In genomic region chr19:46528601-46529447, GRCh38 we compare ENCODE assay signal across 18 cellular contexts. TPM values are rescaled to one million over a fixed set of nuclear protein-coding genes. Genes with fewer than 3 reads are reported as not detected.
DNase-seq lines count a peak whose midpoint lies in the region; ATAC-seq, FAIRE-seq and TF ChIP-seq lines count a peak whose summit lies in the region.
"Had no signal": no experiment of that assay in that cellular context is flagged by ENCODE, and none has a peak within 500 bp of the region (broad histone marks: within the 10 kb centered on the region; RNA-seq: fewer than 3 reads in every experiment).

No MANE protein-coding gene starts in this region.

- H4K91ac ChIP-seq in IMR-90 (ENCODE audit: insufficient read depth, low read depth, low read length) (no peak overlapping the region), H1 (replicated peaks; ENCODE audit: insufficient read length, low read length) (no peak overlapping the region)

- no peak overlapping the region for H3K4me3 Mint-ChIP-seq in activated CD4-positive, alpha-beta T cell treated with anti-CD3 and anti-CD28 coated beads, Interleukin-2, amount 10 ng/mL, durations not matched to agents 7 days and 5 days
- H3K4me3 Mint-ChIP-seq: endodermal cell had no signal

- H3K9ac ChIP-seq in IMR-90 (ENCODE audit: low read depth, low read length), result no peak overlapping the region
- H3K9ac ChIP-seq in H1 (replicated peaks in 1 of 4; ENCODE audit: extremely low read depth in 1 of 4, low read depth in 3 of 4, low read length in 3 of 4), result no peak overlapping the region
- no peak overlapping the region for H3K9ac ChIP-seq in skeletal muscle satellite cell (ENCODE audit: low read depth, low read length)

- H2BK12ac ChIP-seq in H1 (ENCODE audit: low read depth, low read length), result peak overlapping the region; percentile 50; the same call in 1 of the 2 replicates

- no peak overlapping the region for H2BK5ac ChIP-seq in IMR-90 (ENCODE audit: low read depth, low read length, poor library complexity, severe bottlenecking)
- peak overlapping the region; percentile 77; the same call in 1 of the 2 replicates for H2BK5ac ChIP-seq in H1 (ENCODE audit: low read depth, low read length)

- POLR2A ChIA-PET in activated CD4-positive, alpha-beta T cell treated with anti-CD3 and anti-CD28 coated beads, Interleukin-2, amount 10 ng/mL, durations not matched to agents 7 days and 5 days (lab: Charles Lee), result no interaction called here
- POLR2A ChIA-PET in IMR-90 (lab: Charles Lee; ENCODE audit: unreplicated experiment) (no interaction called here), H1 (lab: Charles Lee; ENCODE audit: partially characterized antibody) (interaction anchor here (2.0 to 3.0 kb wide), 2 partner anchors 10 to 133 kb away, joined by 5 to 11 read pairs; no protein-coding TSS in a partner anchor)

- TF ChIP-seq EP300 in H1 (IDR thresholded peaks at IDR 0.05; ENCODE audit: borderline replicate concordance in 1 of 2, low read depth in 2 of 2, low read length in 2 of 2), result no peak

- H3K9me3 ChIP-seq in IMR-90 (ENCODE audit: control insufficient read depth, insufficient read depth, low read length), result peaks cover 2% of the 10 kb centered on the region; the same call in 1 of the 2 replicates
- no peaks in the 10 kb centered on the region for H3K9me3 ChIP-seq in H1 (ENCODE audit: insufficient read depth in 2 of 2, low read depth in 1 of 2, low read length in 1 of 2)
- H3K9me3 ChIP-seq in skeletal muscle satellite cell (replicated peaks; ENCODE audit: low read length), result no peaks in the 10 kb centered on the region
- H3K9me3 ChIP-seq in gastrocnemius medialis, result no peaks in the 10 kb centered on the region
- H3K9me3 ChIP-seq: ascending aorta, BE2C, mucosa of descending colon, neutrophil had no signal

- no peak overlapping the region for H3K4ac ChIP-seq in IMR-90 (ENCODE audit: low read depth, low read length)
- H3K4ac ChIP-seq in H1 (replicated peaks; ENCODE audit: insufficient read length, low read depth, low read length), result no peak overlapping the region

- H3K23ac ChIP-seq in IMR-90 (ENCODE audit: low read depth, low read length), result no peak overlapping the region
- H3K23ac ChIP-seq in H1 (ENCODE audit: insufficient read length), result no peak overlapping the region

- BruUV-seq in IMR-90 (replicated peaks; lab: Mats Ljungman, UMichigan), result no TSS peak

- H3K36me3 Mint-ChIP-seq in activated CD4-positive, alpha-beta T cell treated with anti-CD3 and anti-CD28 coated beads, Interleukin-2, amount 10 ng/mL, durations not matched to agents 7 days and 5 days (ENCODE audit: low read depth), result peaks cover 25% of the 10 kb centered on the region

- dilution Hi-C loops in IMR-90 (cut with HindIII; ENCODE audit: low sequenced_read_pairs, unreplicated experiment), result no loop called here

- H2BK120ac ChIP-seq in IMR-90 (ENCODE audit: low read depth, low read length), result no peak overlapping the region
- no peak overlapping the region for H2BK120ac ChIP-seq in H1 (replicated peaks; ENCODE audit: low read depth, low read length)

- no peak overlapping the region for H3K14ac ChIP-seq in IMR-90 (replicated peaks; ENCODE audit: low read depth, low read length)
- no peak overlapping the region for H3K14ac ChIP-seq in H1 (ENCODE audit: insufficient read length)

- 0 out of 2 replicates have a peak, but pooled peaks have one; percentile 6 for ATAC-seq in IMR-90 (ENCODE audit: low read depth)
- ATAC-seq in gastrocnemius medialis, result no peak

- H3K4me3 ChIP-seq in IMR-90 (ENCODE audit: insufficient read depth, low read depth, low read length), result no peak overlapping the region
- peak overlapping the region in 1 of 4 experiments; percentile 40; a peak in 2 of 8 replicates for H3K4me3 ChIP-seq in H1 (ENCODE audit: extremely low read depth in 1 of 4, insufficient read depth in 2 of 4, low read depth in 3 of 4, low read length in 4 of 4)
- no peak overlapping the region for H3K4me3 ChIP-seq in skeletal muscle satellite cell (ENCODE audit: low read length)
- no peak overlapping the region for H3K4me3 ChIP-seq in gastrocnemius medialis
- H3K4me3 ChIP-seq: ascending aorta, left ventricle myocardium inferior, mucosa of descending colon had no signal

- H4K8ac ChIP-seq in IMR-90 (ENCODE audit: low read depth in 2 of 2, low read length in 2 of 2) (no peak overlapping the region), H1 (ENCODE audit: extremely low read depth, insufficient read depth, low read length) (peak overlapping the region; percentile 79)

- H3K56ac ChIP-seq in IMR-90 (ENCODE audit: extremely low read depth, insufficient read depth, low read length) (no peak overlapping the region), H1 (replicated peaks; ENCODE audit: insufficient read length, low read depth, low read length) (no peak overlapping the region)

- peaks cover 17% of the 10 kb centered on the region for H3K9me3 Mint-ChIP-seq in activated CD4-positive, alpha-beta T cell treated with anti-CD3 and anti-CD28 coated beads, Interleukin-2, amount 10 ng/mL, durations not matched to agents 7 days and 5 days
- H3K9me3 Mint-ChIP-seq: endodermal cell had no signal

- H4K20me1 ChIP-seq in IMR-90 (ENCODE audit: insufficient read depth, low read length) (no peaks in the 10 kb centered on the region), H1 (replicated peaks in 1 of 2; ENCODE audit: control insufficient read depth in 1 of 2, insufficient read depth in 2 of 2, low read length in 2 of 2) (no peaks in the 10 kb centered on the region)

- intact Hi-C loops in IMR-90 (cut with micrococcal nuclease), result loop anchor here (1.0 to 5.0 kb wide), 3 partner anchors 13 to 218 kb away; partner anchors contain the start of genes FKRP and STRN4
- intact Hi-C loops in gastrocnemius medialis (cut with DNase I; ENCODE audit: low total_unique reads), result no loop called here

- H3K79me2 ChIP-seq in H1 (ENCODE audit: control insufficient read depth in 1 of 2, insufficient read depth in 2 of 2, low read length in 2 of 2), result no peaks in the 10 kb centered on the region

- H2BK15ac ChIP-seq in IMR-90 (ENCODE audit: low read depth, low read length) (no peak overlapping the region), H1 (ENCODE audit: low read length) (peak overlapping the region; percentile 99; the same call in 1 of the 2 replicates)

- H3K27me3 ChIP-seq in IMR-90 (ENCODE audit: control insufficient read depth, insufficient read depth, low read length), result peaks cover 11% of the 10 kb centered on the region; the same call in 1 of the 2 replicates
- no peaks in the 10 kb centered on the region for H3K27me3 ChIP-seq in H1 (replicated peaks in 1 of 4; ENCODE audit: control insufficient read depth in 3 of 4, extremely low read depth in 1 of 4, insufficient read depth in 3 of 4, low read length in 3 of 4)
- peaks cover 3% of the 10 kb centered on the region for H3K27me3 ChIP-seq in skeletal muscle satellite cell (ENCODE audit: control insufficient read depth, insufficient read depth, low read length)
- H3K27me3 ChIP-seq in gastrocnemius medialis, result peaks cover 11 to 19% (median 11%) of the 10 kb centered on the region in 3 donors
- H3K27me3 ChIP-seq: ascending aorta, BE2C had no signal

- H3K18ac ChIP-seq in IMR-90 (ENCODE audit: low read depth, low read length), result no peak overlapping the region
- H3K18ac ChIP-seq in H1 (ENCODE audit: extremely low read depth, low read length), result peak overlapping the region; percentile 32

- H3K27me3 Mint-ChIP-seq in activated CD4-positive, alpha-beta T cell treated with anti-CD3 and anti-CD28 coated beads, Interleukin-2, amount 10 ng/mL, durations not matched to agents 7 days and 5 days, result peaks cover 2% of the 10 kb centered on the region

- CTCF ChIA-PET in activated CD4-positive, alpha-beta T cell treated with anti-CD3 and anti-CD28 coated beads, Interleukin-2, amount 10 ng/mL, durations not matched to agents 7 days and 5 days (lab: Charles Lee), result interaction anchor here (0.6 to 3.7 kb wide), 10 partner anchors 9 to 222 kb away, joined by 3 to 22 read pairs (median 6); partner anchors contain the start of gene DACT3
- CTCF ChIA-PET in IMR-90 (lab: Yijun Ruan, JAX) (interaction anchor here (1.2 to 1.6 kb wide), 3 partner anchors 9 to 15 kb away, joined by 3 read pairs; no protein-coding TSS in a partner anchor), H1 (lab: Charles Lee; ENCODE audit: partially characterized antibody) (interaction anchor here (0.6 to 9.2 kb wide), 28 partner anchors 10 to 447 kb away, joined by 3 to 100 read pairs (median 4); partner anchors contain the start of genes IGFL1 and PNMA8B)

- peak overlapping the region; percentile 43 for H2AFZ ChIP-seq in IMR-90 (replicated peaks; ENCODE audit: low read length, poor library complexity)
- H2AFZ ChIP-seq in H1 (ENCODE audit: low read length), result peak overlapping the region; percentile 85

- H4K5ac ChIP-seq in IMR-90 (ENCODE audit: low read depth, low read length), result no peak overlapping the region
- H4K5ac ChIP-seq in H1 (ENCODE audit: insufficient read length, low read depth, low read length), result no peak overlapping the region

- H2AK9ac ChIP-seq in IMR-90 (replicated peaks; ENCODE audit: low read depth, low read length, poor library complexity), result peak overlapping the region; percentile 50

- peaks cover 50% of the 10 kb centered on the region for H3K4me1 Mint-ChIP-seq in activated CD4-positive, alpha-beta T cell treated with anti-CD3 and anti-CD28 coated beads, Interleukin-2, amount 10 ng/mL, durations not matched to agents 7 days and 5 days

- H3K27ac ChIP-seq in IMR-90 (ENCODE audit: insufficient read depth, low read length) (no peak overlapping the region), H1 (ENCODE audit: low read depth, low read length) (no peak overlapping the region), gastrocnemius medialis (no peak overlapping the region)
- H3K27ac ChIP-seq: ascending aorta, left ventricle myocardium inferior, neutrophil, VCaP had no signal

- no peaks in the 10 kb centered on the region for H3K79me1 ChIP-seq in IMR-90 (ENCODE audit: low read depth in 1 of 2, low read length in 2 of 2)
- no peaks in the 10 kb centered on the region for H3K79me1 ChIP-seq in H1 (ENCODE audit: low read depth, low read length)

- DNase-seq in activated CD4-positive, alpha-beta T cell treated with anti-CD3 and anti-CD28 coated beads, Interleukin-2, amount 10 ng/mL, durations not matched to agents 7 days and 5 days, result no peak
- DNase-seq in activated CD4-positive, alpha-beta T cell treated with anti-CD3 and anti-CD28 coated beads for 4 hours, result no peak
- DNase-seq in IMR-90 (no peak), H1 (ENCODE audit: low read depth in 1 of 2, low spot score in 2 of 2) (no peak), AG20443 (ENCODE audit: low spot score) (no peak), DMS79 treated with DMSO at 0.1 percent for 48 hours (lab: John Stamatoyannopoulos, UW) (no peak), gastrocnemius medialis (no peak)
- DNase-seq: MV-4-11 had no signal

- TF ChIP-seq POLR2A in IMR-90 (IDR thresholded peaks at IDR 0.05; ENCODE audit: low read depth, low read length) (no peak), H1 (IDR thresholded peaks at IDR 0.05; ENCODE audit: control extremely low read depth in 1 of 2, low read depth in 2 of 2, low read length in 2 of 2) (no peak), gastrocnemius medialis (IDR thresholded peaks at IDR 0.05) (no peak)

- H3K9me1 ChIP-seq in IMR-90 (ENCODE audit: insufficient read depth, low read length), result no peaks in the 10 kb centered on the region

- no peak overlapping the region for H3K4me2 ChIP-seq in IMR-90 (ENCODE audit: low read depth, low read length)
- H3K4me2 ChIP-seq in H1 (ENCODE audit: insufficient read depth in 1 of 2, low read depth in 2 of 2, low read length in 2 of 2), result peak overlapping the region; percentile 1 to 52
- H3K4me2 ChIP-seq in skeletal muscle satellite cell (ENCODE audit: low read length), result peak overlapping the region; percentile 32

- in situ Hi-C loops in IMR-90 (cut with MboI; ENCODE audit: low sequenced_read_pairs), result no loop called here
- in situ Hi-C loops in gastrocnemius medialis (cut with MboI; ENCODE audit: low sequenced_read_pairs in 4 of 4), result no loop called here

- H2AK5ac ChIP-seq in IMR-90 (ENCODE audit: low read depth, low read length) (no peak overlapping the region), H1 (ENCODE audit: low read depth, low read length) (peak overlapping the region; percentile 65; the same call in 1 of the 2 replicates)

- H3K4me1 ChIP-seq in IMR-90 (ENCODE audit: control insufficient read depth, insufficient read depth, low read length) (no peaks in the 10 kb centered on the region), H1 (replicated peaks in 1 of 4; ENCODE audit: control insufficient read depth in 3 of 4, insufficient read depth in 4 of 4, low read length in 3 of 4) (peaks cover 5 to 22% (median 12%) of the 10 kb centered on the region in 4 experiments), skeletal muscle satellite cell (ENCODE audit: control insufficient read depth, insufficient read depth, low read length) (peaks cover 13% of the 10 kb centered on the region), gastrocnemius medialis (no peaks in the 10 kb centered on the region)
- H3K4me1 ChIP-seq: ascending aorta had no signal

- H3K27ac Mint-ChIP-seq in activated CD4-positive, alpha-beta T cell treated with anti-CD3 and anti-CD28 coated beads, Interleukin-2, amount 10 ng/mL, durations not matched to agents 7 days and 5 days, result peak overlapping the region; percentile 80
- H3K27ac Mint-ChIP-seq: endodermal cell had no signal

- H3K36me3 ChIP-seq in IMR-90 (ENCODE audit: control insufficient read depth, insufficient read depth, low read length), result no peaks in the 10 kb centered on the region
- no peaks in the 10 kb centered on the region for H3K36me3 ChIP-seq in H1 (ENCODE audit: control insufficient read depth in 2 of 4, insufficient read depth in 4 of 4, low read length in 3 of 4)
- H3K36me3 ChIP-seq in skeletal muscle satellite cell (ENCODE audit: insufficient read depth, low read length), result no peaks in the 10 kb centered on the region
- H3K36me3 ChIP-seq in gastrocnemius medialis, result no peaks in the 10 kb centered on the region
- H3K36me3 ChIP-seq: ascending aorta, BE2C, left ventricle myocardium inferior, neutrophil had no signal

- H2BK20ac ChIP-seq in IMR-90 (ENCODE audit: low read depth, low read length) (no peak overlapping the region), H1 (ENCODE audit: low read length) (peak overlapping the region; percentile 86; the same call in 1 of the 2 replicates)

- TF ChIP-seq RAD21 in IMR-90 (IDR thresholded peaks at IDR 0.05; ENCODE audit: low read length) (no peak), H1 (IDR thresholded peaks at IDR 0.05 in 1 of 2, conservative IDR thresholded peaks at IDR 0.05 in 1 of 2; ENCODE audit: low read depth in 2 of 2, low read length in 2 of 2) (no peak)

- no peak for TF ChIP-seq CTCF in IMR-90 (conservative IDR thresholded peaks at IDR 0.05; ENCODE audit: low read depth, low read length)
- no peak for TF ChIP-seq CTCF in H1 (IDR thresholded peaks at IDR 0.05; ENCODE audit: control extremely low read depth in 1 of 3, insufficient read depth in 1 of 3, low read depth in 1 of 3, low read length in 3 of 3)
- no peak for TF ChIP-seq CTCF in gastrocnemius medialis (IDR thresholded peaks at IDR 0.05 in 4 of 5, conservative IDR thresholded peaks at IDR 0.05 in 1 of 5)

- 56% methylated on average over 12 of the region's 22 CpGs; no CpG with 5 or more reads in 1 of the 2 experiments for WGBS in IMR-90 (ENCODE audit: extremely low coverage in 2 of 2, insufficient read length in 1 of 2), 2 experiments
- 75% methylated on average over 22 of the region's 22 CpGs; no CpG with 5 or more reads in 1 of the 2 experiments for WGBS in H1 (ENCODE audit: extremely low coverage in 1 of 2, insufficient coverage in 1 of 2, insufficient read length in 1 of 2, insufficient replicate concordance in 2 of 2, low coverage in 1 of 2, low lambda C conversion rate in 2 of 2, missing lambda C conversion rate in 1 of 2), 2 experiments

- no peaks in the 10 kb centered on the region for H3K23me2 ChIP-seq in H1 (ENCODE audit: low read depth, low read length)

- FAIRE-seq in H1 (lab: Jason Lieb, UNC), result no peak

RNA-seq across cellular contexts. Expression of gene PNMA8B, which starts 33.2 kb away (rescaled TPM):
- total RNA-seq in activated CD4-positive, alpha-beta T cell treated with anti-CD3 and anti-CD28 coated beads, Interleukin-2, amount 10 ng/mL, durations not matched to agents 7 days and 5 days, result under 1 TPM; 0.06 to 0.07 TPM
- total RNA-seq in IMR-90 (2012; rRNA removed) (under 0.01 and 0.18 TPM in 2 replicates), gastrocnemius medialis (under 1 TPM; 0.07 to 0.18 (median 0.15) TPM)
- polyA plus RNA-seq in IMR-90 (2012; rRNA removed) (0.11 and 0.12 TPM in 2 replicates), H1 (2011; rRNA removed) (0.48 and 0.94 TPM in 2 replicates)
- 0.22 and 0.24 TPM in 2 replicates for polyA plus RNA-seq in IMR-90 (2012; cell fraction: cytosol; rRNA removed)
- polyA plus RNA-seq in IMR-90 (2012; cell fraction: nucleus; rRNA removed; ENCODE audit: low replicate concordance), result 0.10 and 0.12 TPM in 2 replicates
- total RNA-seq in H1 (2021; fragmentation: NEBNext Ultra II Directional; extraction: Animal tissue kit (Norgen Biotek cat#: 25700)), result 1.2 and 1.4 TPM in 2 replicates
- polyA plus RNA-seq in H1 (2011; cell fraction: cytosol; rRNA removed), result 0.75 TPM
- 1.4 TPM for polyA plus RNA-seq in H1 (2011; cell fraction: nucleus; rRNA removed)
- polyA plus RNA-seq in H1 (2012, experiment 1 of 2), result 1.4 to 1.8 TPM (median 1.6 TPM) in 4 replicates
- 1.1 TPM for polyA plus RNA-seq in H1 (2012, experiment 2 of 2)
- polyA plus RNA-seq in H1 (2013, experiment 1 of 2), result 0.69 TPM
- 0.72 TPM for polyA plus RNA-seq in H1 (2013, experiment 2 of 2)
- 0.68 and 0.88 TPM in 2 replicates for polyA minus RNA-seq in H1 (2011; rRNA and poly(A)+ RNA removed)
- polyA minus RNA-seq in H1 (2011; cell fraction: cytosol; rRNA and poly(A)+ RNA removed), result 1.2 TPM
- 1.3 TPM for polyA minus RNA-seq in H1 (2011; cell fraction: nucleus; rRNA and poly(A)+ RNA removed)
- total RNA-seq in skeletal muscle satellite cell (2012; rRNA removed), result 0.22 and 0.76 TPM in 2 replicates
- total RNA-seq: A172; T-helper 1 cell treated with Interleukin-12 subunit alpha and Interleukin-12 subunit beta and Interleukin-4 antibody, amounts not matched to agents 30 ng/mL and 1 ng/mL, for 36 hours had no signal

RNA-seq across cellular contexts. Expression of gene PNMA8A, which starts 57.5 kb away (rescaled TPM):
- total RNA-seq in activated CD4-positive, alpha-beta T cell treated with anti-CD3 and anti-CD28 coated beads, Interleukin-2, amount 10 ng/mL, durations not matched to agents 7 days and 5 days, result not detected
- total RNA-seq in IMR-90 (2012; rRNA removed) (0.83 and 0.90 TPM in 2 replicates), gastrocnemius medialis (under 1 TPM in 3 of 4 donors, not detected in 1; 0.13 to 0.83 (median 0.60) TPM)
- polyA plus RNA-seq in IMR-90 (2012; rRNA removed) (0.73 and 0.77 TPM in 2 replicates), H1 (2011; rRNA removed) (9.2 and 10.0 TPM in 2 replicates)
- polyA plus RNA-seq in IMR-90 (2012; cell fraction: cytosol; rRNA removed), result 1.5 and 2.5 TPM in 2 replicates
- polyA plus RNA-seq in IMR-90 (2012; cell fraction: nucleus; rRNA removed; ENCODE audit: low replicate concordance), result 0.46 and 0.81 TPM in 2 replicates
- 21.6 and 22.8 TPM in 2 replicates for total RNA-seq in H1 (2021; fragmentation: NEBNext Ultra II Directional; extraction: Animal tissue kit (Norgen Biotek cat#: 25700))
- 17.7 TPM for polyA plus RNA-seq in H1 (2011; cell fraction: cytosol; rRNA removed)
- polyA plus RNA-seq in H1 (2011; cell fraction: nucleus; rRNA removed), result 10.5 TPM
- 18.2 to 23.5 TPM (median 22.2 TPM) in 4 replicates for polyA plus RNA-seq in H1 (2012, experiment 1 of 2)
- 5.2 TPM for polyA plus RNA-seq in H1 (2012, experiment 2 of 2)
- polyA plus RNA-seq in H1 (2013, experiment 1 of 2), result 13.0 TPM
- 14.5 TPM for polyA plus RNA-seq in H1 (2013, experiment 2 of 2)
- 12.3 and 19.4 TPM in 2 replicates for polyA minus RNA-seq in H1 (2011; rRNA and poly(A)+ RNA removed)
- 8.4 TPM for polyA minus RNA-seq in H1 (2011; cell fraction: cytosol; rRNA and poly(A)+ RNA removed)
- 7.3 TPM for polyA minus RNA-seq in H1 (2011; cell fraction: nucleus; rRNA and poly(A)+ RNA removed)
- 1.5 and 5.3 TPM in 2 replicates for total RNA-seq in skeletal muscle satellite cell (2012; rRNA removed)
- total RNA-seq: A172; T-helper 1 cell treated with Interleukin-12 subunit alpha and Interleukin-12 subunit beta and Interleukin-4 antibody, amounts not matched to agents 30 ng/mL and 1 ng/mL, for 36 hours had no signal

Comparison
In these comparisons a context has a peak if more than half of its experiments do, and no peak if none do; other contexts are left out.
1. RNA of gene PNMA8A, which starts 57.5 kb away (total RNA-seq): 21.6 to 22.8 TPM in H1; 0.83 to 0.90 TPM in IMR-90, 0.13 to 0.83 TPM in gastrocnemius medialis and not detected in activated CD4-positive, alpha-beta T cell treated with anti-CD3 and anti-CD28 coated beads, Interleukin-2, amount 10 ng/mL, durations not matched to agents 7 days and 5 days; every median in the first group is over 10 times any median in the second.